28 cellular contexts compared by ENCODE assay signal in the genomic region with DNA sequence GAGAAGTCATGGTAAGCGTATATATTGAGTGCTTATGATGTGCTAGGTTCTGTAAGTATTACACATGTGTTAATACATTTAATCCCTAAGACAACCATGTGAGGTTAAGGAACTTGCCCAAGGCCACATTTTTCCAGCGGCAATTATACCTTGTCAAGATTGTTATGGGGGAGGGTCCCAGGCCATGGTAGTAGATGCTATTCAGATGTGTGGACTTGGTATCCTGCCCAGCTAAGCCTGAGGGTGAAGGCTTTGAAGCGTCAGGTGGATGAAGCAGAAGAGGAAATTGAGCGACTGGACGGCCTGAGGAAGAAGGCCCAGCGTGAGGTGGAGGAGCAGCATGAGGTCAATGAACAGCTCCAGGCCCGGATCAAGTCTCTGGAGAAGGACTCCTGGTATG. TPM values are rescaled to one million over a fixed set of nuclear protein-coding genes. Genes with fewer than 3 reads are reported as not detected.
A peak's percentile ranks its signal among the peaks of the same experiment; 100 is the strongest.
DNase-seq lines count a peak whose midpoint lies in the region; ATAC-seq and TF ChIP-seq lines count a peak whose summit lies in the region.
"Had no signal": no experiment of that assay in that cellular context is flagged by ENCODE, and none has a peak within 500 bp of the region (broad histone marks: within the 10 kb centered on the region; RNA-seq: fewer than 3 reads in every experiment).

No MANE protein-coding gene starts in this region.

- H3K4me1 ChIP-seq in breast epithelium (peaks cover 0 to 5% of the 10 kb centered on the region in 2 donors), mammary epithelial cell (ENCODE audit: insufficient read depth, low read length) (peaks cover 24% of the 10 kb centered on the region)

- H3K27ac Mint-ChIP-seq in MCF 10A (ENCODE audit: low read depth, unreplicated experiment) (peak overlapping the region; percentile 83), mesothelial cell of epicardium (peak overlapping the region; percentile 31)
- H3K27ac Mint-ChIP-seq: activated CD4-positive, alpha-beta memory T cell treated with anti-CD3 and anti-CD28 coated beads for 36 hours; activated naive CD4-positive, alpha-beta T cell treated with anti-CD3 and anti-CD28 coated beads, Interleukin-2, amount 50 U/mL, for 24 hours; B cell; natural killer cell treated with Interleukin-12 subunit alpha and Interleukin-12 subunit beta and Interleukin-15 and Interleukin-18, amount 100 ng/mL, for 72 hours; T-helper 17 cell had no signal

- H2AFZ ChIP-seq in mammary epithelial cell (ENCODE audit: low read depth, low read length): no peak overlapping the region

- H3K36me3 Mint-ChIP-seq in MCF 10A (ENCODE audit: insufficient read depth, unreplicated experiment) (peaks cover 10% of the 10 kb centered on the region), mesothelial cell of epicardium (peaks cover 11% of the 10 kb centered on the region)
- H3K36me3 Mint-ChIP-seq: activated CD4-positive, alpha-beta memory T cell treated with anti-CD3 and anti-CD28 coated beads for 36 hours; activated naive CD4-positive, alpha-beta T cell treated with anti-CD3 and anti-CD28 coated beads, Interleukin-2, amount 50 U/mL, for 24 hours; natural killer cell treated with Interleukin-12 subunit alpha and Interleukin-12 subunit beta and Interleukin-15 and Interleukin-18, amount 100 ng/mL, for 72 hours had no signal

- in situ Hi-C loops in mammary epithelial cell (cut with MboI; ENCODE audit: low sequenced_read_pairs in 2 of 2): loop anchor here in 1 of 2 donors (25.0 kb wide), 1 partner anchor 301 kb away; the partner anchor contains the start of genes C2CD4D and RORC

- CTCF ChIA-PET in MCF 10A (lab: Yijun Ruan, JAX): interaction anchor here (0.6 to 6.3 kb wide), 16 partner anchors 13 to 1138 kb away, joined by 3 to 53 read pairs (median 4); partner anchors contain the start of genes MRPL9 and THEM5
- CTCF ChIA-PET in mammary epithelial cell (lab: Charles Lee; ENCODE audit: low non-redundant PET): no interaction called here

- no TSS peak for BruUV-seq in MCF 10A (replicated peaks; lab: Mats Ljungman, UMichigan)
- no TSS peak for BruUV-seq in mammary epithelial cell (replicated peaks; lab: Mats Ljungman, UMichigan)

- H3K4me3 ChIP-seq in breast epithelium (no peak overlapping the region), mammary epithelial cell (replicated peaks in 1 of 3; ENCODE audit: insufficient read depth in 1 of 3, low read depth in 2 of 3, low read length in 3 of 3) (no peak overlapping the region)
- H3K4me3 ChIP-seq: cardiac muscle cell, K562 had no signal

- H3K9me3 Mint-ChIP-seq in MCF 10A (ENCODE audit: unreplicated experiment) (no peaks in the 10 kb centered on the region), mesothelial cell of epicardium (no peaks in the 10 kb centered on the region)
- H3K9me3 Mint-ChIP-seq: activated CD4-positive, alpha-beta memory T cell treated with anti-CD3 and anti-CD28 coated beads for 36 hours; activated naive CD4-positive, alpha-beta T cell treated with anti-CD3 and anti-CD28 coated beads, Interleukin-2, amount 50 U/mL, for 24 hours; natural killer cell treated with Interleukin-12 subunit alpha and Interleukin-12 subunit beta and Interleukin-15 and Interleukin-18, amount 100 ng/mL, for 72 hours had no signal

- H3K4me2 ChIP-seq in mammary epithelial cell (ENCODE audit: insufficient read depth, low read depth, low read length): no peak overlapping the region

- TF ChIP-seq POLR2A in breast epithelium (IDR thresholded peaks at IDR 0.05): no peak

- H3K36me3 ChIP-seq in breast epithelium (no peaks in the 10 kb centered on the region), mammary epithelial cell (ENCODE audit: insufficient read depth, low read length) (no peaks in the 10 kb centered on the region)
- H3K36me3 ChIP-seq: cardiac muscle cell had no signal

- H3K9ac ChIP-seq in mammary epithelial cell (ENCODE audit: insufficient read depth, low read length): no peak overlapping the region

- H3K4me1 Mint-ChIP-seq in MCF 10A (ENCODE audit: insufficient read depth, unreplicated experiment) (peaks cover 37% of the 10 kb centered on the region), mesothelial cell of epicardium (peaks cover 13% of the 10 kb centered on the region)

- WGBS in mammary epithelial cell (ENCODE audit: low coverage, missing lambda C conversion rate): 80% methylated on average over 7 of the region's 7 CpGs

- no peak overlapping the region for H3K4me3 Mint-ChIP-seq in MCF 10A (ENCODE audit: unreplicated experiment)
- no peak overlapping the region for H3K4me3 Mint-ChIP-seq in mesothelial cell of epicardium
- H3K4me3 Mint-ChIP-seq: activated CD4-positive, alpha-beta memory T cell treated with anti-CD3 and anti-CD28 coated beads for 36 hours; activated naive CD4-positive, alpha-beta T cell treated with anti-CD3 and anti-CD28 coated beads, Interleukin-2, amount 50 U/mL, for 24 hours; B cell; natural killer cell treated with Interleukin-12 subunit alpha and Interleukin-12 subunit beta and Interleukin-15 and Interleukin-18, amount 100 ng/mL, for 72 hours; T-helper 17 cell had no signal

- DNase-seq in MCF 10A (ENCODE audit: unreplicated experiment): no peak
- DNase-seq in breast epithelium (ENCODE audit: low spot score in 2 of 2): no peak
- DNase-seq in mammary epithelial cell: no peak
- no peak for DNase-seq in mesothelial cell of epicardium (ENCODE audit: low spot score in 2 of 2, unreplicated experiment in 2 of 2)
- no peak for DNase-seq in C1 segment of cervical spinal cord (lab: John Stamatoyannopoulos, UW)
- DNase-seq in NCI-H1436 (lab: John Stamatoyannopoulos, UW): no peak
- DNase-seq in mucosa of gallbladder (ENCODE audit: low spot score): no peak
- DNase-seq: activated CD4-positive, alpha-beta memory T cell treated with anti-CD3 and anti-CD28 coated beads for 36 hours; activated CD4-positive, CD25-positive, alpha-beta regulatory T cell treated with anti-CD3 and anti-CD28 coated beads, Interleukin-2, amount 50 U/mL, for 72 hours; activated CD8-positive, alpha-beta memory T cell treated with anti-CD3 and anti-CD28 coated beads, Interleukin-2, amount 50 U/mL, for 48 hours; cortex of kidney; DMS53; left ventricle myocardium superior; midbrain; MM.1S; NCI-H2081 treated with DMSO at 0.1 percent for 48 hours; NCI-H345; stimulated activated CD4-positive, alpha-beta T cell treated with anti-CD3 and anti-CD28 coated beads, Interleukin-15, amount 100 ng/mL, for 24 hours; stimulated activated naive CD4-positive, alpha-beta T cell; T-helper 17 cell had no signal

- intact Hi-C loops in MCF 10A (cut with micrococcal nuclease) (no loop called here), breast epithelium (cut with DNase I; ENCODE audit: low total_unique reads) (no loop called here), mammary epithelial cell (cut with micrococcal nuclease) (no loop called here)

- ATAC-seq in GM21619 (IDR thresholded peaks at IDR 0.05; ENCODE audit: unreplicated experiment): no peak
- ATAC-seq: HCT116; K562; left ventricle myocardium superior; natural killer cell treated with Interleukin-12 subunit alpha and Interleukin-12 subunit beta and Interleukin-15 and Interleukin-18, amount 100 ng/mL, for 72 hours; sciatic nerve; T-helper 17 cell had no signal

- no peak overlapping the region for H3K27ac ChIP-seq in breast epithelium
- peak overlapping the region; percentile 9 for H3K27ac ChIP-seq in mammary epithelial cell (ENCODE audit: insufficient read depth, low read depth, low read length)
- H3K27ac ChIP-seq: cardiac muscle cell had no signal

- no peaks in the 10 kb centered on the region for H3K27me3 Mint-ChIP-seq in MCF 10A (ENCODE audit: insufficient read depth, unreplicated experiment)
- no peaks in the 10 kb centered on the region for H3K27me3 Mint-ChIP-seq in mesothelial cell of epicardium (ENCODE audit: low read depth)
- H3K27me3 Mint-ChIP-seq: activated CD4-positive, alpha-beta memory T cell treated with anti-CD3 and anti-CD28 coated beads for 36 hours; activated naive CD4-positive, alpha-beta T cell treated with anti-CD3 and anti-CD28 coated beads, Interleukin-2, amount 50 U/mL, for 24 hours had no signal

- TF ChIP-seq CTCF in MCF 10A (IDR thresholded peaks at IDR 0.05; ENCODE audit: unreplicated experiment) (no peak), breast epithelium (IDR thresholded peaks at IDR 0.05) (no peak), mammary epithelial cell (conservative IDR thresholded peaks at IDR 0.05 in 1 of 2, IDR thresholded peaks at IDR 0.05 in 1 of 2; ENCODE audit: extremely low read depth in 1 of 2, insufficient read depth in 1 of 2, low read depth in 1 of 2, low read length in 2 of 2) (no peak), mesothelial cell of epicardium (IDR thresholded peaks at IDR 0.05; ENCODE audit: unreplicated experiment) (no peak)

- POLR2A ChIA-PET in MCF 10A (lab: Yijun Ruan, JAX): interaction anchor here (0.6 to 5.6 kb wide), 15 partner anchors 9 to 510 kb away, joined by 3 to 90 read pairs (median 5); partner anchors contain the start of genes CGN and POGZ

- H3K27me3 ChIP-seq in breast epithelium: no peaks in the 10 kb centered on the region
- no peaks in the 10 kb centered on the region for H3K27me3 ChIP-seq in mammary epithelial cell (ENCODE audit: insufficient read depth, low read length)
- H3K27me3 ChIP-seq: cardiac muscle cell had no signal

- H4K20me1 ChIP-seq in mammary epithelial cell (ENCODE audit: insufficient read depth, low read length): peaks cover 2% of the 10 kb centered on the region

- H3K79me2 ChIP-seq in mammary epithelial cell (ENCODE audit: insufficient read depth, low read length): peaks cover 9% of the 10 kb centered on the region

- dilution Hi-C loops in mammary epithelial cell (cut with HindIII; ENCODE audit: low sequenced_read_pairs): loop anchor here (5.0 to 10.0 kb wide), 2 partner anchors 36 to 178 kb away; partner anchors contain the start of gene CELF3

- H3K9me3 ChIP-seq in breast epithelium: no peaks in the 10 kb centered on the region
- no peaks in the 10 kb centered on the region for H3K9me3 ChIP-seq in mammary epithelial cell (replicated peaks; ENCODE audit: insufficient read depth, low read length)

RNA-seq across cellular contexts. Expression of gene TUFT1, which starts 3.6 kb away (rescaled TPM):
- total RNA-seq in MCF 10A (2022) (90.6 and 162 TPM in 2 replicates), breast epithelium (10 to 100 TPM in 2 of 3 donors, 1 to 10 TPM in 1; 7.2 to 21.2 (median 13.4) TPM), mammary epithelial cell (10 to 100 TPM; 43.3 to 59.0 TPM), mesothelial cell of epicardium (14.8 to 17.3 TPM (median 17.3 TPM) in 3 replicates), mucosa of gallbladder (16.5 TPM)
- 7.0 TPM for polyA plus RNA-seq in mammary epithelial cell
- 14.2 TPM for polyA minus RNA-seq in mammary epithelial cell

RNA-seq across cellular contexts. Expression of gene CGN, which starts 25.3 kb away (rescaled TPM):
- total RNA-seq in MCF 10A (2022) (0.32 and 0.33 TPM in 2 replicates), breast epithelium (10 to 100 TPM in 2 of 3 donors, under 1 TPM in 1; 0.16 to 28.1 (median 13.4) TPM), mammary epithelial cell (1 to 10 TPM; 2.0 to 3.7 TPM), mesothelial cell of epicardium (37.5 to 39.1 TPM (median 38.9 TPM) in 3 replicates), mucosa of gallbladder (91.9 TPM)
- polyA plus RNA-seq in mammary epithelial cell: 1.1 TPM
- polyA minus RNA-seq in mammary epithelial cell: not detected
